Comparison of ENCODE assay signal across 1 cellular context in the genomic region with DNA sequence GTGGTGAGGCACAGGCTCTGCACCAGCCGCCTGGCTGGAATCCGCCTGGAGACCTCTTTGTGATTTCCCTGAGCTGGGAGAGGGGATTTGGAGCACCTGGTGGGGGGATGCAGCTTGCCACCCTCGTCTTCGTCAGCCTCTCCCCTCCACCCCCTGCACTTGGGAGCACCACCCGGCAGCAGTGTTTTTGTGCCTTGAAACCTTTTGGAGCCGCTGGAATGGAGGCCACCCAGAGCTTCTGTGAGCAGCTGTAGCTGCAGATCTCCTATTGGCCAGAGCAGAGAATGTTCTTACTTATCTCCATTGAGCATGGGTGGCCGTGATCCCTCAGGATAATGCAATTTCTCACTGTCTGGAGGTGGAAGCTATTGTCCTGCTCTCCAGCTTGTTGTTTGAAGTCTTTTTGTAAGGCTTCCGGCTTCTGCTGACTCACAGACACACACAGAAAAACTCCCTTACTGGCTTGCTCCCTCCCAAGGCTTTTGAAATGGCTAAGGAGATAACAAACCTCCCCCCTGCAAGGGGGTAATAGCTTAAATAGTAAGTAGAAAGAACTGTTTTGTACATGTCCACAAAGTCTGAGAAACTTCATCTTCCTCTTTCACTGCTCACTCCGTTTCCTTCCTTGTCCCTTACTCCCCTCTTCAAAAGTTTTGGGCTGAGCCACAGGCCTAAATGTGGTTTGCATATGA.
TF ChIP-seq lines count a peak whose summit lies in the region.

No MANE protein-coding gene starts in this region.

TF ChIP-seq in IMR-90, 13 proteins besides CTCF, POLR2A, EP300 and RAD21:
- TF ChIP-seq MXI1 (IDR thresholded peaks at IDR 0.05; ENCODE audit: borderline replicate concordance, low read depth, low read length), result no peak
- peak; percentile 37; the same call in 1 of the 2 replicates for TF ChIP-seq FOS (IDR thresholded peaks at IDR 0.05; ENCODE audit: low read depth, low read length)
- TF ChIP-seq NFE2L2 (IDR thresholded peaks at IDR 0.05; ENCODE audit: low read depth, low read length), result peak; percentile 31; the same call in 1 of the 2 replicates
- 0 out of 2 replicates have a peak, but pooled peaks have one; percentile 12 for TF ChIP-seq BHLHE40 (IDR thresholded peaks at IDR 0.05; ENCODE audit: low read depth, low read length)
- TF ChIP-seq RFX5 (IDR thresholded peaks at IDR 0.05; ENCODE audit: low read depth, low read length), result no peak
